Comparison of ENCODE assay signal across 8 cellular contexts in genomic region chr17:63433746-63434591, GRCh38. TPM values are rescaled to one million over a fixed set of nuclear protein-coding genes. Genes with fewer than 3 reads are reported as not detected.
DNase-seq lines count a peak whose midpoint lies in the region; ATAC-seq and TF ChIP-seq lines count a peak whose summit lies in the region.

No MANE protein-coding gene starts in this region.

- CTCF ChIA-PET in activated CD8-positive, alpha-beta T cell treated with anti-CD3 and anti-CD28 coated beads, Interleukin-2, amount 10 ng/mL, durations not matched to agents 7 days and 5 days (lab: Charles Lee), result interaction anchor here (0.6 to 16.7 kb wide), 11 partner anchors 9 to 263 kb away, joined by 3 to 270 read pairs (median 5); partner anchors contain the start of genes ACE and MAP3K3

- H3K4me1 ChIP-seq in left ventricle myocardium inferior, result peaks cover 60% of the 10 kb centered on the region

- intact Hi-C loops in left ventricle myocardium inferior (cut with micrococcal nuclease), result no loop called here

- H3K4me3 Mint-ChIP-seq in HFFc6, result peak overlapping the region; percentile 76
- H3K4me3 Mint-ChIP-seq in activated CD8-positive, alpha-beta T cell treated with anti-CD3 and anti-CD28 coated beads, Interleukin-2, amount 10 ng/mL, durations not matched to agents 7 days and 5 days, result no peak overlapping the region
- no peak overlapping the region for H3K4me3 Mint-ChIP-seq in stimulated activated naive B cell treated with anti-CD40 and anti-IgM and Interleukin-4, amounts not matched to agents 10 μg/mL and 1 μg/mL and 100 μg/mL, for 72 hours

- H3K9me3 Mint-ChIP-seq in HFFc6, result no peaks in the 10 kb centered on the region
- no peaks in the 10 kb centered on the region for H3K9me3 Mint-ChIP-seq in activated CD8-positive, alpha-beta T cell treated with anti-CD3 and anti-CD28 coated beads, Interleukin-2, amount 10 ng/mL, durations not matched to agents 7 days and 5 days (ENCODE audit: insufficient read depth)
- no peaks in the 10 kb centered on the region for H3K9me3 Mint-ChIP-seq in stimulated activated naive B cell treated with anti-CD40 and anti-IgM and Interleukin-4, amounts not matched to agents 10 μg/mL and 1 μg/mL and 100 μg/mL, for 72 hours

- peak overlapping the region; percentile 39 for H3K4me3 ChIP-seq in left ventricle myocardium inferior

- peaks cover 26% of the 10 kb centered on the region for H3K36me3 Mint-ChIP-seq in HFFc6 (ENCODE audit: low read depth)
- H3K36me3 Mint-ChIP-seq in activated CD8-positive, alpha-beta T cell treated with anti-CD3 and anti-CD28 coated beads, Interleukin-2, amount 10 ng/mL, durations not matched to agents 7 days and 5 days (ENCODE audit: low read depth), result no peaks in the 10 kb centered on the region
- peaks cover 15 to 39% of the 10 kb centered on the region in 2 donors for H3K36me3 Mint-ChIP-seq in stimulated activated naive B cell treated with anti-CD40 and anti-IgM and Interleukin-4, amounts not matched to agents 10 μg/mL and 1 μg/mL and 100 μg/mL, for 72 hours

- peak overlapping the region; percentile 97 for H3K27ac Mint-ChIP-seq in HFFc6
- H3K27ac Mint-ChIP-seq in activated CD8-positive, alpha-beta T cell treated with anti-CD3 and anti-CD28 coated beads, Interleukin-2, amount 10 ng/mL, durations not matched to agents 7 days and 5 days, result peak overlapping the region; percentile 85
- H3K27ac Mint-ChIP-seq in stimulated activated naive B cell treated with anti-CD40 and anti-IgM and Interleukin-4, amounts not matched to agents 10 μg/mL and 1 μg/mL and 100 μg/mL, for 72 hours, result no peak overlapping the region

- H3K4me1 Mint-ChIP-seq in HFFc6 (ENCODE audit: low read depth), result peaks cover 47% of the 10 kb centered on the region
- peaks cover 47% of the 10 kb centered on the region for H3K4me1 Mint-ChIP-seq in activated CD8-positive, alpha-beta T cell treated with anti-CD3 and anti-CD28 coated beads, Interleukin-2, amount 10 ng/mL, durations not matched to agents 7 days and 5 days (ENCODE audit: low read depth)
- H3K4me1 Mint-ChIP-seq in stimulated activated naive B cell treated with anti-CD40 and anti-IgM and Interleukin-4, amounts not matched to agents 10 μg/mL and 1 μg/mL and 100 μg/mL, for 72 hours, result peaks cover 11 to 33% of the 10 kb centered on the region in 2 donors

- no peak for ATAC-seq in activated CD8-positive, alpha-beta T cell treated with anti-CD3 and anti-CD28 coated beads, Interleukin-2, amount 10 ng/mL, durations not matched to agents 7 days and 5 days
- peak; percentile 54 to 55 for ATAC-seq in stimulated activated naive B cell treated with anti-CD40 and anti-IgM and Interleukin-4, amounts not matched to agents 10 μg/mL and 1 μg/mL and 100 μg/mL, for 72 hours (replicated peaks)
- no peak for ATAC-seq in HG03045 (IDR thresholded peaks at IDR 0.05; ENCODE audit: unreplicated experiment)

- H3K36me3 ChIP-seq in left ventricle myocardium inferior, result no peaks in the 10 kb centered on the region

- H3K9me3 ChIP-seq in left ventricle myocardium inferior (replicated peaks), result no peaks in the 10 kb centered on the region

- H3K27ac ChIP-seq in left ventricle myocardium inferior (replicated peaks), result peak overlapping the region; percentile 85

- TF ChIP-seq CTCF in HFFc6 (IDR thresholded peaks at IDR 0.05) (peak; percentile 9; the same call in 1 of the 2 replicates), left ventricle myocardium inferior (IDR thresholded peaks at IDR 0.05; ENCODE audit: borderline replicate concordance) (no peak)

- POLR2A ChIA-PET in activated CD8-positive, alpha-beta T cell treated with anti-CD3 and anti-CD28 coated beads, Interleukin-2, amount 10 ng/mL, durations not matched to agents 7 days and 5 days (lab: Charles Lee), result interaction anchor here (1.3 kb wide), 1 partner anchor 15 kb away, joined by 3 read pairs; no protein-coding TSS in a partner anchor

- H3K27me3 Mint-ChIP-seq in HFFc6 (ENCODE audit: insufficient read depth), result peaks cover 25% of the 10 kb centered on the region
- no peaks in the 10 kb centered on the region for H3K27me3 Mint-ChIP-seq in activated CD8-positive, alpha-beta T cell treated with anti-CD3 and anti-CD28 coated beads, Interleukin-2, amount 10 ng/mL, durations not matched to agents 7 days and 5 days (ENCODE audit: low read depth)
- H3K27me3 Mint-ChIP-seq in stimulated activated naive B cell treated with anti-CD40 and anti-IgM and Interleukin-4, amounts not matched to agents 10 μg/mL and 1 μg/mL and 100 μg/mL, for 72 hours, result peaks cover 14 to 31% of the 10 kb centered on the region in 2 donors

- DNase-seq in HFFc6 (peak; percentile 94), left ventricle myocardium inferior (peak; percentile 89), putamen (ENCODE audit: low spot score) (no peak), RPMI8226 (no peak), pons (ENCODE audit: low spot score) (no peak)
- no peak for DNase-seq in activated CD8-positive, alpha-beta T cell treated with anti-CD3 and anti-CD28 coated beads, Interleukin-2, amount 10 ng/mL, durations not matched to agents 7 days and 5 days
- DNase-seq in stimulated activated naive B cell treated with anti-CD40 and anti-IgM and Interleukin-4, amounts not matched to agents 10 μg/mL and 1 μg/mL and 100 μg/mL, for 72 hours, result no peak

- H3K27me3 ChIP-seq in left ventricle myocardium inferior (ENCODE audit: low read depth), result no peaks in the 10 kb centered on the region

RNA-seq across cellular contexts. Expression of gene CYB561, which starts 12.1 kb away (rescaled TPM):
- 10 to 100 TPM in 4 of 6 experiments, 1 to 10 TPM in 2; 5.5 to 21.4 (median 15.9) TPM for total RNA-seq in HFFc6 (2021; fragmentation: NEBNext Ultra II Directional; extraction: Animal tissue kit (Norgen Biotek cat#: 25700))
- total RNA-seq in activated CD8-positive, alpha-beta T cell treated with anti-CD3 and anti-CD28 coated beads, Interleukin-2, amount 10 ng/mL, durations not matched to agents 7 days and 5 days, result 1 to 10 TPM; 2.0 to 2.4 TPM
- total RNA-seq in left ventricle myocardium inferior, result 9.0 TPM

RNA-seq across cellular contexts. Expression of gene ACE, which starts 42.9 kb away (rescaled TPM):
- 1 to 10 TPM; 1.6 to 2.1 (median 1.7) TPM for total RNA-seq in HFFc6 (2021; fragmentation: NEBNext Ultra II Directional; extraction: Animal tissue kit (Norgen Biotek cat#: 25700))
- under 1 TPM in 1 of 2 experiments, not detected in 1; 0.18 TPM for total RNA-seq in activated CD8-positive, alpha-beta T cell treated with anti-CD3 and anti-CD28 coated beads, Interleukin-2, amount 10 ng/mL, durations not matched to agents 7 days and 5 days
- 6.2 TPM for total RNA-seq in left ventricle myocardium inferior

Comparison
In these comparisons a context has a peak if more than half of its experiments do, and no peak if none do; other contexts are left out.
1. DNase-seq: peak in HFFc6 (single experiment) and left ventricle myocardium inferior (single experiment); none in activated CD8-positive, alpha-beta T cell treated with anti-CD3 and anti-CD28 coated beads, Interleukin-2, amount 10 ng/mL, durations not matched to agents 7 days and 5 days (single experiment), stimulated activated naive B cell treated with anti-CD40 and anti-IgM and Interleukin-4, amounts not matched to agents 10 μg/mL and 1 μg/mL and 100 μg/mL, for 72 hours (single experiment), putamen (single experiment), RPMI8226 (single experiment) and pons (single experiment).
2. ATAC-seq: peak in stimulated activated naive B cell treated with anti-CD40 and anti-IgM and Interleukin-4, amounts not matched to agents 10 μg/mL and 1 μg/mL and 100 μg/mL, for 72 hours (2 of 2); none in activated CD8-positive, alpha-beta T cell treated with anti-CD3 and anti-CD28 coated beads, Interleukin-2, amount 10 ng/mL, durations not matched to agents 7 days and 5 days (single experiment) and HG03045 (single experiment).